24 cellular contexts compared by ENCODE assay signal in genomic region chr6:135784493-135784892, GRCh38.
"Had no signal": no experiment of that assay in that cellular context is flagged by ENCODE, and none has a peak within 500 bp of the region (broad histone marks: within the 10 kb centered on the region; RNA-seq: fewer than 3 reads in every experiment).

No MANE protein-coding gene starts in this region.

- H3K4me3 Mint-ChIP-seq: natural killer cell; nephron progenitor cell; neural crest cell; stimulated activated effector memory CD8-positive, alpha-beta T cell treated with anti-CD3 and anti-CD28 coated beads, Interleukin-12 subunit alpha, Interleukin-12 subunit beta, amount 100 ng/mL, for 72 hours; stimulated activated naive B cell treated with anti-CD40 and anti-IgM and Interleukin-4, amounts not matched to agents 10 μg/mL and 1 μg/mL and 100 μg/mL, for 72 hours; stimulated activated naive CD8-positive, alpha-beta T cell treated with anti-CD3 and anti-CD28 coated beads, Interleukin-15, Interleukin-2, amounts not matched to agents 100 ng/mL and 50 ng/mL, for 24 hours had no signal

- H3K9me3 Mint-ChIP-seq: natural killer cell; stimulated activated effector memory CD8-positive, alpha-beta T cell treated with anti-CD3 and anti-CD28 coated beads, Interleukin-12 subunit alpha, Interleukin-12 subunit beta, amount 100 ng/mL, for 72 hours; stimulated activated naive B cell treated with anti-CD40 and anti-IgM and Interleukin-4, amounts not matched to agents 10 μg/mL and 1 μg/mL and 100 μg/mL, for 72 hours; stimulated activated naive CD8-positive, alpha-beta T cell treated with anti-CD3 and anti-CD28 coated beads, Interleukin-15, Interleukin-2, amounts not matched to agents 100 ng/mL and 50 ng/mL, for 24 hours had no signal

- H3K36me3 Mint-ChIP-seq: natural killer cell; stimulated activated effector memory CD8-positive, alpha-beta T cell treated with anti-CD3 and anti-CD28 coated beads, Interleukin-12 subunit alpha, Interleukin-12 subunit beta, amount 100 ng/mL, for 72 hours; stimulated activated naive B cell treated with anti-CD40 and anti-IgM and Interleukin-4, amounts not matched to agents 10 μg/mL and 1 μg/mL and 100 μg/mL, for 72 hours had no signal

- H3K27me3 Mint-ChIP-seq: progenitor cell of endocrine pancreas; stimulated activated naive CD8-positive, alpha-beta T cell treated with anti-CD3 and anti-CD28 coated beads, Interleukin-15, Interleukin-2, amounts not matched to agents 100 ng/mL and 50 ng/mL, for 24 hours had no signal

- H3K27ac Mint-ChIP-seq: natural killer cell; nephron progenitor cell; progenitor cell of endocrine pancreas; stimulated activated effector memory CD8-positive, alpha-beta T cell treated with anti-CD3 and anti-CD28 coated beads, Interleukin-12 subunit alpha, Interleukin-12 subunit beta, amount 100 ng/mL, for 72 hours; stimulated activated naive B cell treated with anti-CD40 and anti-IgM and Interleukin-4, amounts not matched to agents 10 μg/mL and 1 μg/mL and 100 μg/mL, for 72 hours; stimulated activated naive CD8-positive, alpha-beta T cell treated with anti-CD3 and anti-CD28 coated beads, Interleukin-15, Interleukin-2, amounts not matched to agents 100 ng/mL and 50 ng/mL, for 24 hours had no signal

- ATAC-seq: natural killer cell; pancreas; psoas muscle; right cardiac atrium; right lobe of liver; stimulated activated effector memory CD8-positive, alpha-beta T cell treated with anti-CD3 and anti-CD28 coated beads, Interleukin-12 subunit alpha, Interleukin-12 subunit beta, amount 100 ng/mL, for 72 hours; stimulated activated naive B cell treated with anti-CD40 and anti-IgM and Interleukin-4, amounts not matched to agents 10 μg/mL and 1 μg/mL and 100 μg/mL, for 72 hours had no signal

- DNase-seq: natural killer cell; nephron progenitor cell; nucleus accumbens; pancreas; posterior cingulate gyrus; psoas muscle; right cardiac atrium; right lobe of liver; sigmoid colon; small intestine; stimulated activated CD4-positive, alpha-beta T cell treated with anti-CD3 and anti-CD28 coated beads, Interleukin-15, amount 100 ng/mL, for 24 hours; stimulated activated CD4-positive, alpha-beta T cell treated with anti-CD3 and anti-CD28 coated beads, Interleukin-2, amount 100 ng/mL, for 24 hours; stimulated activated CD4-positive, alpha-beta T cell treated with anti-CD3 and anti-CD28 coated beads, Interleukin-2, amount 100 ng/mL, for 48 hours; stimulated activated CD4-positive, alpha-beta T cell treated with anti-CD3 and anti-CD28 coated beads, Interleukin-4, amount 100 ng/mL, for 24 hours; stimulated activated naive B cell treated with anti-CD40 and anti-IgM and Interleukin-4, amounts not matched to agents 10 μg/mL and 1 μg/mL and 100 μg/mL, for 72 hours; stimulated activated naive CD4-positive, alpha-beta T cell treated with Interleukin-2 at 50 U/mL for 16 hours; stomach; thyroid gland; trophoblast cell; upper lobe of left lung had no signal

- H3K4me1 Mint-ChIP-seq: natural killer cell, nephron progenitor cell had no signal
